Comparison of ENCODE assay signal across 8 cellular contexts in genomic region chr16:87764600-87765472, GRCh38. TPM values are rescaled to one million over a fixed set of nuclear protein-coding genes. Genes with fewer than 3 reads are reported as not detected.
DNase-seq lines count a peak whose midpoint lies in the region; ATAC-seq and TF ChIP-seq lines count a peak whose summit lies in the region.

No MANE protein-coding gene starts in this region.

- no peaks in the 10 kb centered on the region for H3K9me3 ChIP-seq in cardiac muscle cell (ENCODE audit: low read depth)
- no peaks in the 10 kb centered on the region for H3K9me3 ChIP-seq in Peyer's patch
- H3K9me3 ChIP-seq in osteoblast (ENCODE audit: low read depth, low read length): no peaks in the 10 kb centered on the region

- peak overlapping the region; percentile 96 for H2AFZ ChIP-seq in osteoblast (ENCODE audit: low read length)

- peaks cover under 1% of the 10 kb centered on the region for H4K20me1 ChIP-seq in osteoblast (ENCODE audit: insufficient read depth, low read length)

- H3K4me1 ChIP-seq in cardiac muscle cell (ENCODE audit: low read depth) (peaks cover 8% of the 10 kb centered on the region), Peyer's patch (peaks cover 0 to 16% (median 4%) of the 10 kb centered on the region in 4 donors), osteoblast (ENCODE audit: insufficient read depth, low read length) (peaks cover 13% of the 10 kb centered on the region)

- intact Hi-C loops in Right ventricle myocardium inferior (cut with DNase I): loop anchor here (5.0 kb wide), 1 partner anchor 373 kb away; the partner anchor contains the start of gene MAP1LC3B

- no peak overlapping the region for H3K27ac ChIP-seq in cardiac muscle cell
- peak overlapping the region; percentile 85 to 95 (median 88) for H3K27ac ChIP-seq in Peyer's patch
- H3K27ac ChIP-seq in osteoblast (ENCODE audit: low read depth, low read length): peak overlapping the region; percentile 92

- peak overlapping the region; percentile 99 for H3K4me2 ChIP-seq in osteoblast (ENCODE audit: insufficient read depth, low read length)

- no peak for TF ChIP-seq CTCF in cardiac muscle cell (IDR thresholded peaks at IDR 0.05; ENCODE audit: low read depth, low read length)
- TF ChIP-seq CTCF in Peyer's patch (IDR thresholded peaks at IDR 0.05): no peak
- TF ChIP-seq CTCF in osteoblast (IDR thresholded peaks at IDR 0.05; ENCODE audit: extremely low read depth, low read depth, low read length): no peak

- H3K36me3 ChIP-seq in cardiac muscle cell (peaks cover 4% of the 10 kb centered on the region), Peyer's patch (peaks cover 0 to 26% (median 0%) of the 10 kb centered on the region in 3 donors), osteoblast (ENCODE audit: insufficient read depth, low read length) (peaks cover 18% of the 10 kb centered on the region)

- no peak for ATAC-seq in Right ventricle myocardium inferior

- no peak for DNase-seq in cardiac muscle cell (ENCODE audit: low read depth in 1 of 2, low spot score in 1 of 2)
- DNase-seq in Right ventricle myocardium inferior (ENCODE audit: missing footprints): no peak
- no peak for DNase-seq in Peyer's patch
- DNase-seq in effector CD4-positive, alpha-beta T cell: peak; percentile 17
- DNase-seq in osteoblast (ENCODE audit: insufficient read length, low spot score, missing footprints): no peak
- no peak for DNase-seq in NCI-H146 (lab: John Stamatoyannopoulos, UW)
- no peak for DNase-seq in NCI-H510A treated with DMSO at 0.1 percent for 48 hours (lab: John Stamatoyannopoulos, UW)
- no peak for DNase-seq in NCI-H146 treated with DMSO at 0.1 percent for 48 hours (lab: John Stamatoyannopoulos, UW; ENCODE audit: unreplicated experiment)

- H3K4me3 ChIP-seq in cardiac muscle cell (peak overlapping the region; percentile 67), Peyer's patch (peak overlapping the region; percentile 65 to 98 (median 92)), osteoblast (ENCODE audit: insufficient read depth, low read length) (peak overlapping the region; percentile 96)

- TF ChIP-seq POLR2A in Peyer's patch (IDR thresholded peaks at IDR 0.05): no peak

- H3K27me3 ChIP-seq in cardiac muscle cell (no peaks in the 10 kb centered on the region), Peyer's patch (no peaks in the 10 kb centered on the region), osteoblast (ENCODE audit: insufficient read depth, low read length) (no peaks in the 10 kb centered on the region)

- H3K79me2 ChIP-seq in osteoblast (ENCODE audit: insufficient read depth, low read length): peaks cover 36% of the 10 kb centered on the region

RNA-seq across cellular contexts. Expression of gene KLHDC4, which starts 0.9 kb away (rescaled TPM):
- total RNA-seq in cardiac muscle cell (18.0 and 22.7 TPM in 2 replicates), Right ventricle myocardium inferior (10.0 TPM), Peyer's patch (100 to 1,000 TPM in 1 of 4 donors, 10 to 100 TPM in 3; 39.4 to 125 (median 63.6) TPM), osteoblast (22.1 and 23.3 TPM in 2 replicates)
- 13.7 and 17.7 TPM in 2 replicates for polyA plus RNA-seq in cardiac muscle cell
